In genomic region chr10:92897916-92898315, GRCh38 we compare ENCODE assay signal across 16 cellular contexts. TPM values are rescaled to one million over a fixed set of nuclear protein-coding genes. Genes with fewer than 3 reads are reported as not detected.
DNase-seq lines count a peak whose midpoint lies in the region; ATAC-seq, FAIRE-seq and TF ChIP-seq lines count a peak whose summit lies in the region.
"Had no signal": no experiment of that assay in that cellular context is flagged by ENCODE, and none has a peak within 500 bp of the region (broad histone marks: within the 10 kb centered on the region; RNA-seq: fewer than 3 reads in every experiment).

No MANE protein-coding gene starts in this region.

- H3K4me3 ChIP-seq in MG63, result no peak overlapping the region

- POLR2A ChIA-PET in WTC11 (lab: Charles Lee), result no interaction called here

- H3K4me3 Mint-ChIP-seq in WTC11 (no peak overlapping the region), mesothelial cell of epicardium (no peak overlapping the region)

- peak overlapping the region; percentile 50; the same call in 1 of the 2 replicates for H3K27ac Mint-ChIP-seq in WTC11
- H3K27ac Mint-ChIP-seq in mesothelial cell of epicardium, result no peak overlapping the region

- H3K4me1 Mint-ChIP-seq in WTC11 (peaks cover 47% of the 10 kb centered on the region), mesothelial cell of epicardium (no peaks in the 10 kb centered on the region)

- no peak for TF ChIP-seq CTCF in WTC11 (IDR thresholded peaks at IDR 0.05)
- TF ChIP-seq CTCF in mesothelial cell of epicardium (IDR thresholded peaks at IDR 0.05; ENCODE audit: unreplicated experiment), result no peak

- no peaks in the 10 kb centered on the region; the same call in 1 of the 2 replicates for H3K36me3 ChIP-seq in MG63

- H3K27me3 Mint-ChIP-seq in WTC11 (ENCODE audit: low read depth) (no peaks in the 10 kb centered on the region), mesothelial cell of epicardium (ENCODE audit: low read depth) (no peaks in the 10 kb centered on the region)

- H3K36me3 Mint-ChIP-seq in WTC11 (no peaks in the 10 kb centered on the region), mesothelial cell of epicardium (peaks cover 6% of the 10 kb centered on the region)

- no peak for ATAC-seq in WTC11
- ATAC-seq in HG02798 (IDR thresholded peaks at IDR 0.05; ENCODE audit: poor library complexity, unreplicated experiment), result no peak

- no peaks in the 10 kb centered on the region for H3K27me3 ChIP-seq in MG63

- FAIRE-seq in H54 (lab: Jason Lieb, UNC), result peak; percentile 95
- FAIRE-seq: D721Med had no signal

- TF ChIP-seq POLR2A in H54 (IDR thresholded peaks at IDR 0.05; ENCODE audit: low read depth, low read length), result no peak

- no peaks in the 10 kb centered on the region for H3K9me3 Mint-ChIP-seq in WTC11
- H3K9me3 Mint-ChIP-seq in mesothelial cell of epicardium, result no peaks in the 10 kb centered on the region

- H3K9me3 ChIP-seq in MG63, result no peaks in the 10 kb centered on the region

- CTCF ChIA-PET in WTC11 (lab: Charles Lee), result interaction anchor here (0.8 to 2.0 kb wide), 3 partner anchors 59 to 381 kb away, joined by 3 to 7 read pairs (median 3); no protein-coding TSS in a partner anchor

- DNase-seq in H54 (ENCODE audit: insufficient read length, low spot score), result no peak
- peak; percentile 6 for DNase-seq in MG63
- no peak for DNase-seq in WTC11 (ENCODE audit: low spot score)
- DNase-seq in activated CD8-positive, alpha-beta memory T cell treated with anti-CD3 and anti-CD28 coated beads, Interleukin-2, amount 50 U/mL, for 48 hours, result no peak
- no peak for DNase-seq in putamen (ENCODE audit: low spot score)
- DNase-seq in mesothelial cell of epicardium (ENCODE audit: low spot score in 2 of 2, unreplicated experiment in 2 of 2), result no peak
- DNase-seq: ACHN, C1 segment of cervical spinal cord, DMS79, Kasumi-1, NCI-H1105 treated with DMSO at 0.1 percent for 48 hours, NCI-H1694 treated with DMSO at 0.1 percent for 48 hours, NCI-H2107, NCI-H524 had no signal

TF ChIP-seq in WTC11, 78 proteins besides CTCF, POLR2A, EP300 and RAD21:
- TF ChIP-seq CREB1 (CRISPR knock-in tag; IDR thresholded peaks at IDR 0.05), result no peak
- TF ChIP-seq SMAD3 (CRISPR knock-in tag; IDR thresholded peaks at IDR 0.05; ENCODE audit: borderline replicate concordance), result no peak
- TF ChIP-seq ZNF138 (CRISPR knock-in tag; conservative IDR thresholded peaks at IDR 0.05), result no peak
- no peak for TF ChIP-seq ZNF317 (CRISPR knock-in tag; IDR thresholded peaks at IDR 0.05; ENCODE audit: borderline replicate concordance, low read depth)
- TF ChIP-seq JAZF1 (CRISPR knock-in tag; IDR thresholded peaks at IDR 0.05), result no peak
- TF ChIP-seq NFYB (CRISPR knock-in tag; conservative IDR thresholded peaks at IDR 0.05; ENCODE audit: low read depth), result no peak
- TF ChIP-seq STAT6 (CRISPR knock-in tag; conservative IDR thresholded peaks at IDR 0.05; ENCODE audit: low read depth), result no peak
- no peak for TF ChIP-seq ZNF121 (CRISPR knock-in tag; IDR thresholded peaks at IDR 0.05)
- no peak for TF ChIP-seq MAX (CRISPR knock-in tag; IDR thresholded peaks at IDR 0.05)
- no peak for TF ChIP-seq AR (CRISPR knock-in tag; IDR thresholded peaks at IDR 0.05)

RNA-seq across cellular contexts. Expression of gene EXOC6, which starts 49.6 kb away (rescaled TPM):
- total RNA-seq in MG63 (2014; rRNA removed; shearing (Covaris generic); ENCODE audit: low replicate concordance), result 6.8 and 10.8 TPM in 2 replicates
- total RNA-seq in WTC11 (2021) (4.4 to 5.0 TPM (median 4.5 TPM) in 3 replicates), mesothelial cell of epicardium (11.3 to 12.1 TPM (median 11.6 TPM) in 3 replicates)
